ENCODE assay signal across 1 cellular context in the genomic region with DNA sequence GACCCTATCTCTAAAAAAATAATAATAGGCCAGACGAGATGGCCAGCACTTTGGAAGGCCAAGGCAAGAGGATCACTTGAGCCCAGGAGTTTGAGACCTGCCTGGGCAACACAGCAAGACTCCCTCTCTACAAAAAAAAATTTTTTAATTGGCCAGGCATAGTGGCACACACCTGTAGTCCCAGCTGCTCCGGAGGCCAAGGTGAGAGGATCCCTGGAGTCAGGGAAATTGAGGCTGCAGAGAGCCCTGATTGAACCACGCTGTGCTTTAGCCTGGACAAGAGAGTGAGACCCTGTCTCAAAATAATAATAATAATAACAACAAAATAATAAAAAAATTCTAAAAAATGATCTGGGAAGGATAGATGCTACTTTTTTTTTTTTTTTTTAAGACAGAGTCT.
A peak's percentile ranks its signal among the peaks of the same experiment; 100 is the strongest.
TF ChIP-seq lines count a peak whose summit lies in the region.

No MANE protein-coding gene starts in this region.

TF ChIP-seq in HepG2, 621 proteins besides CTCF, POLR2A, EP300 and RAD21:
- TF ChIP-seq GPN1 (CRISPR knock-in tag; IDR thresholded peaks at IDR 0.05; ENCODE audit: borderline replicate concordance), result no peak
- TF ChIP-seq ZNF121 (CRISPR knock-in tag; IDR thresholded peaks at IDR 0.05), result 0 out of 2 replicates have a peak, but pooled peaks have one; percentile 43
TF ChIP-seq in HepG2: peak in this region for 1.
